In the genomic region with DNA sequence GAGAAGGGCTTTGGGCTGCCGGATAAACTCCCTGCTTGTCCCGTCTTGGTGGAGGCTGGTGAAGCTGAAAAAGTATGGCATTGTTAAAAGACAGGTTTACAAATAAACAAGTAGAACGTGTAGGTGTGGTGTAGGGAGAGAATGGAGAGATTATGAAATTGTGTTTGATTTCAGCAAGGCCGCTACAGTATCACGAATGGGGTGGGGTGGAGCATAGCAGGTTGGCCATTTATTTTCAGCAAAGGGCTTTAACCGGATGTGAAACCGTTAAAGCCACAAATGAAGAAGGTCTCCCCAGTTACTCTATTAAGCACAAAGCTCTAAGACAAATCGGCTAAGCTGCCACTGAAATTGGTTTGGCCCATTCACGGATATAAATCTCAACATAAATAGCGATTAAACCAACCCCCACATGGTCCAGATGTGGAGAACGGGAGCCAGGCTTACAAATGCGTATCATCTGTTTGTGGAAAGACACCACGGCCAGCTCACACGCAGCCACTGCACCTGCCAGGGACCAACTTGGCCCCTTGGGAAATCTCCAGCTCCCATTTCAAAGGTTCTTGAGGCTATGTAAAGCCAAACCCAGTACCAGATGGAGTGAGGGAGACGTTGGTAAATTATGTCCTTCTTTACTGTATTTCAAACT, we compare ENCODE assay signal across 9 cellular contexts.
A peak's percentile ranks its signal among the peaks of the same experiment; 100 is the strongest.
DNase-seq lines count a peak whose midpoint lies in the region; ATAC-seq and TF ChIP-seq lines count a peak whose summit lies in the region.
"Had no signal": no experiment of that assay in that cellular context is flagged by ENCODE, and none has a peak within 500 bp of the region (broad histone marks: within the 10 kb centered on the region; RNA-seq: fewer than 3 reads in every experiment).

No MANE protein-coding gene starts in this region.

- H3K27ac Mint-ChIP-seq in naive B cell, result peak overlapping the region; percentile 69 to 95 (median 83)
- no peak overlapping the region for H3K27ac Mint-ChIP-seq in activated T-cell treated with anti-CD3 and anti-CD28 coated beads, Interleukin-2, amount 50 U/mL, for 72 hours

- no peak overlapping the region for H3K4me3 ChIP-seq in testis

- 83 to 85% methylated on average over 15 of the region's 15 CpGs for WGBS in testis, 2 donors

- peaks cover 4% of the 10 kb centered on the region for H3K4me1 ChIP-seq in testis

- DNase-seq in NCI-H2171 treated with DMSO at 0.1 percent for 48 hours (lab: John Stamatoyannopoulos, UW), result peak; percentile 99
- DNase-seq in naive B cell, result peak; percentile 54
- DNase-seq in testis, result no peak
- no peak for DNase-seq in activated T-cell treated with anti-CD3 and anti-CD28 coated beads, Interleukin-2, amount 50 U/mL, for 72 hours
- DNase-seq in retina, result no peak
- DNase-seq in SKM-1 treated with dmso at 0.1 percent for 144 hours (lab: John Stamatoyannopoulos, UW; ENCODE audit: unreplicated experiment), result no peak

- peak overlapping the region; percentile 44 to 89 (median 74) for H3K4me3 Mint-ChIP-seq in naive B cell
- no peak overlapping the region for H3K4me3 Mint-ChIP-seq in activated T-cell treated with anti-CD3 and anti-CD28 coated beads, Interleukin-2, amount 50 U/mL, for 72 hours
- H3K4me3 Mint-ChIP-seq: nephron had no signal

- H3K9me3 Mint-ChIP-seq in naive B cell, result no peaks in the 10 kb centered on the region
- no peaks in the 10 kb centered on the region for H3K9me3 Mint-ChIP-seq in activated T-cell treated with anti-CD3 and anti-CD28 coated beads, Interleukin-2, amount 50 U/mL, for 72 hours
- H3K9me3 Mint-ChIP-seq: nephron had no signal

- ATAC-seq in GM18868 (IDR thresholded peaks at IDR 0.05; ENCODE audit: unreplicated experiment) (peak; percentile 58), HG02759 (IDR thresholded peaks at IDR 0.05; ENCODE audit: unreplicated experiment) (peak; percentile 51), naive B cell (ENCODE audit: low read depth in 2 of 2) (peak; percentile 84 to 88)
- no peak for ATAC-seq in activated T-cell treated with anti-CD3 and anti-CD28 coated beads, Interleukin-2, amount 50 U/mL, for 72 hours (replicated peaks in 1 of 2)

- peaks cover 5 to 29% of the 10 kb centered on the region in 2 donors for H3K36me3 Mint-ChIP-seq in naive B cell
- H3K36me3 Mint-ChIP-seq in activated T-cell treated with anti-CD3 and anti-CD28 coated beads, Interleukin-2, amount 50 U/mL, for 72 hours (ENCODE audit: insufficient read depth in 2 of 2), result peaks cover 6 to 22% of the 10 kb centered on the region in 2 donors

- H3K36me3 ChIP-seq in testis (ENCODE audit: low read depth, missing control alignments), result no peaks in the 10 kb centered on the region

- peaks cover 69 to 83% (median 81%) of the 10 kb centered on the region in 3 donors for H3K4me1 Mint-ChIP-seq in naive B cell
- H3K4me1 Mint-ChIP-seq in activated T-cell treated with anti-CD3 and anti-CD28 coated beads, Interleukin-2, amount 50 U/mL, for 72 hours (ENCODE audit: low read depth), result peaks cover 15% of the 10 kb centered on the region

- TF ChIP-seq CTCF in testis (IDR thresholded peaks at IDR 0.05), result no peak

- H3K9me3 ChIP-seq in testis, result no peaks in the 10 kb centered on the region

- no peaks in the 10 kb centered on the region for H3K27me3 Mint-ChIP-seq in naive B cell
- no peaks in the 10 kb centered on the region for H3K27me3 Mint-ChIP-seq in activated T-cell treated with anti-CD3 and anti-CD28 coated beads, Interleukin-2, amount 50 U/mL, for 72 hours (ENCODE audit: low read depth)

- no peak overlapping the region for H3K27ac ChIP-seq in testis

- no peaks in the 10 kb centered on the region for H3K27me3 ChIP-seq in testis

- no peak for TF ChIP-seq POLR2A in testis (IDR thresholded peaks at IDR 0.05)

- intact Hi-C loops in testis (cut with DNase I; ENCODE audit: low total_unique reads), result no loop called here

Comparison
In these comparisons a context has a peak if more than half of its experiments do, and no peak if none do; other contexts are left out.
1. ATAC-seq: peak in GM18868 (single experiment), HG02759 (single experiment) and naive B cell (2 of 2); none in activated T-cell treated with anti-CD3 and anti-CD28 coated beads, Interleukin-2, amount 50 U/mL, for 72 hours (0 of 2).
2. DNase-seq: peak in NCI-H2171 treated with DMSO at 0.1 percent for 48 hours (single experiment) and naive B cell (single experiment); none in testis (single experiment), activated T-cell treated with anti-CD3 and anti-CD28 coated beads, Interleukin-2, amount 50 U/mL, for 72 hours (0 of 2), retina (single experiment) and SKM-1 treated with dmso at 0.1 percent for 144 hours (single experiment).
3. H3K4me3 Mint-ChIP-seq: peak in naive B cell (8 of 8); none in activated T-cell treated with anti-CD3 and anti-CD28 coated beads, Interleukin-2, amount 50 U/mL, for 72 hours (0 of 2).